ENCODE assay signal across 18 cellular contexts in genomic region chr1:184931566-184931965, GRCh38. TPM values are rescaled to one million over a fixed set of nuclear protein-coding genes. Genes with fewer than 3 reads are reported as not detected.
A peak's percentile ranks its signal among the peaks of the same experiment; 100 is the strongest.
DNase-seq lines count a peak whose midpoint lies in the region; ATAC-seq, FAIRE-seq and TF ChIP-seq lines count a peak whose summit lies in the region.
"Had no signal": no experiment of that assay in that cellular context is flagged by ENCODE, and none has a peak within 500 bp of the region (broad histone marks: within the 10 kb centered on the region; RNA-seq: fewer than 3 reads in every experiment).

No MANE protein-coding gene starts in this region.

- no peak overlapping the region for H3K4me3 Mint-ChIP-seq in T-helper 17 cell
- no peak overlapping the region for H3K4me3 Mint-ChIP-seq in central memory CD8-positive, alpha-beta T cell
- H3K4me3 Mint-ChIP-seq: B cell; CD8-positive, alpha-beta T cell; GM23338 had no signal

- no peaks in the 10 kb centered on the region for H3K36me3 ChIP-seq in Karpas-422 (ENCODE audit: insufficient read depth, low read length)

- no peak overlapping the region for H3K27ac ChIP-seq in Karpas-422 (ENCODE audit: low read length)
- H3K27ac ChIP-seq: BLaER1 treated with 17β-estradiol and CSF1 and Interleukin-3, amounts not matched to agents 10 nM and 100 nM had no signal

- H3K79me2 ChIP-seq in Karpas-422 (ENCODE audit: low read length) = peaks cover 57% of the 10 kb centered on the region

- peak overlapping the region; percentile 71 for H3K27ac Mint-ChIP-seq in T-helper 17 cell
- peak overlapping the region; percentile 48 for H3K27ac Mint-ChIP-seq in central memory CD8-positive, alpha-beta T cell (ENCODE audit: low read depth)
- H3K27ac Mint-ChIP-seq: B cell; CD8-positive, alpha-beta T cell; GM23338 had no signal

- no peaks in the 10 kb centered on the region for H4K20me1 ChIP-seq in Karpas-422 (ENCODE audit: insufficient read depth, low read depth, low read length)
- H4K20me1 ChIP-seq: BLaER1 treated with 17β-estradiol and CSF1 and Interleukin-3, amounts not matched to agents 10 nM and 100 nM had no signal

- H3K27me3 ChIP-seq in Karpas-422 (ENCODE audit: low read length) = no peaks in the 10 kb centered on the region
- H3K27me3 ChIP-seq: BLaER1 treated with 17β-estradiol and CSF1 and Interleukin-3, amounts not matched to agents 10 nM and 100 nM had no signal

- no peak overlapping the region for H3K4me3 ChIP-seq in fibroblast of the aortic adventitia (ENCODE audit: low read depth, low read length)
- H3K4me3 ChIP-seq in Karpas-422 (ENCODE audit: low read length) = no peak overlapping the region
- H3K4me3 ChIP-seq: BLaER1 treated with 17β-estradiol and CSF1 and Interleukin-3, amounts not matched to agents 10 nM and 100 nM; GM23338 had no signal

- H3K4me1 Mint-ChIP-seq in T-helper 17 cell = peaks cover 21% of the 10 kb centered on the region
- peaks cover 39% of the 10 kb centered on the region for H3K4me1 Mint-ChIP-seq in central memory CD8-positive, alpha-beta T cell
- H3K4me1 Mint-ChIP-seq: B cell had no signal

- peak; percentile 38 for FAIRE-seq in D721Med (lab: Jason Lieb, UNC)
- FAIRE-seq: G401.6, GM12891, H54 had no signal

- no peak for DNase-seq in D721Med (ENCODE audit: insufficient read length, low spot score)
- no peak for DNase-seq in T-helper 17 cell
- no peak for DNase-seq in central memory CD8-positive, alpha-beta T cell (ENCODE audit: low spot score in 2 of 2)
- DNase-seq in fibroblast of the aortic adventitia (ENCODE audit: low read depth) = peak; percentile 72
- no peak for DNase-seq in Karpas-422
- no peak for DNase-seq in DMS79 treated with DMSO at 0.1 percent for 48 hours (lab: John Stamatoyannopoulos, UW)
- DNase-seq: Calu3; CD8-positive, alpha-beta T cell; DMS 273 treated with DMSO at 0.1 percent for 48 hours; DMS53; HCEC 1CT had no signal

- H3K27me3 Mint-ChIP-seq in T-helper 17 cell = no peaks in the 10 kb centered on the region
- no peaks in the 10 kb centered on the region for H3K27me3 Mint-ChIP-seq in central memory CD8-positive, alpha-beta T cell
- H3K27me3 Mint-ChIP-seq: B cell had no signal

- no peaks in the 10 kb centered on the region for H3K9me2 ChIP-seq in Karpas-422 (replicated peaks; ENCODE audit: insufficient read depth, low read length)

- no peak overlapping the region for H3K4me2 ChIP-seq in Karpas-422 (ENCODE audit: low read depth, low read length, poor library complexity, severe bottlenecking)
- H3K4me2 ChIP-seq: BLaER1 treated with 17β-estradiol and CSF1 and Interleukin-3, amounts not matched to agents 10 nM and 100 nM; GM23338 had no signal

- H3K36me3 Mint-ChIP-seq in T-helper 17 cell (ENCODE audit: low read depth) = no peaks in the 10 kb centered on the region
- peaks cover 9% of the 10 kb centered on the region for H3K36me3 Mint-ChIP-seq in central memory CD8-positive, alpha-beta T cell (ENCODE audit: insufficient read depth)
- H3K36me3 Mint-ChIP-seq: CD8-positive, alpha-beta T cell had no signal

- no peak overlapping the region for H3K9ac ChIP-seq in Karpas-422 (ENCODE audit: low read length)
- H3K9ac ChIP-seq: BLaER1 treated with 17β-estradiol and CSF1 and Interleukin-3, amounts not matched to agents 10 nM and 100 nM had no signal

- H3K9me3 Mint-ChIP-seq in central memory CD8-positive, alpha-beta T cell = peaks cover 14% of the 10 kb centered on the region

- ATAC-seq in T-helper 17 cell = no peak
- ATAC-seq in central memory CD8-positive, alpha-beta T cell (replicated peaks; ENCODE audit: extremely low read depth, poor library complexity, severe bottlenecking) = no peak
- no peak for ATAC-seq in GM19023 (IDR thresholded peaks at IDR 0.05; ENCODE audit: unreplicated experiment)
- ATAC-seq: CD8-positive, alpha-beta T cell; GM23338 had no signal

- H3K9me3 ChIP-seq in T-helper 17 cell (ENCODE audit: control insufficient read depth, low read length, poor library complexity, severe bottlenecking) = no peaks in the 10 kb centered on the region
- H3K9me3 ChIP-seq in Karpas-422 (ENCODE audit: low read length) = no peaks in the 10 kb centered on the region

- no peak for TF ChIP-seq CTCF in D721Med (IDR thresholded peaks at IDR 0.05; ENCODE audit: insufficient read depth, missing control alignments)
- TF ChIP-seq CTCF in fibroblast of the aortic adventitia (IDR thresholded peaks at IDR 0.05; ENCODE audit: insufficient read depth, low read length) = no peak

- no peak overlapping the region for H2AFZ ChIP-seq in Karpas-422 (ENCODE audit: low read length)
- H2AFZ ChIP-seq: GM23338 had no signal

- H3K4me1 ChIP-seq in Karpas-422 (ENCODE audit: low read length) = peaks cover 8% of the 10 kb centered on the region

RNA-seq across cellular contexts. Expression of gene NIBAN1, which starts 42.7 kb away (rescaled TPM):
- total RNA-seq in T-helper 17 cell = 10 to 100 TPM; 61.3 to 65.7 TPM
- total RNA-seq in fibroblast of the aortic adventitia (ENCODE audit: low replicate concordance) = 121 and 131 TPM in 2 replicates
- total RNA-seq in Karpas-422 (2014; rRNA removed; shearing (Covaris generic); ENCODE audit: low replicate concordance) = 26.1 and 31.2 TPM in 2 replicates
